ENCODE assay signal across 25 cellular contexts in the genomic region with DNA sequence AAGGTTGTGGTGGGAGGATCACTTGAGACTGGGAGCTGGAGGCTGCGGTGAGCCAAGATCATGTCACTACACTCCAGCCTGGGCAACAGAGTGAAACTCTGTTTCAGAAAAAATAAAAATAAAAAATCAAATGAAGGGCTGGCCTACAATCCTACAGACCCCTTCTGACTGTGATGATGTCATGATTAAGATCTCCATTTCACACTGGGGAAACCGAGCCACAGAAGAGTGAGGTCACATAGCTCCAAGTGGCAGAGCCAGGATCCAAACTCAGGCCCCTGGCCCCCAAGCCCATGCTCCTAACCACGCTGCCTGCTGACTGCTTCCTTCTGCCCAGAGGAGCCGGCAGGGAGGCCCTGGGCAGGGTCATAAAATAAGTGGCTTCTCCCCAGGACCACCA.
"Had no signal": no experiment of that assay in that cellular context is flagged by ENCODE, and none has a peak within 500 bp of the region (broad histone marks: within the 10 kb centered on the region; RNA-seq: fewer than 3 reads in every experiment).

No MANE protein-coding gene starts in this region.

- H3K27me3 Mint-ChIP-seq: stimulated activated naive CD8-positive, alpha-beta T cell treated with anti-CD3 and anti-CD28 coated beads, Interleukin-15, Interleukin-2, amounts not matched to agents 100 ng/mL and 50 ng/mL, for 24 hours had no signal

- H3K4me1 Mint-ChIP-seq: immature natural killer cell had no signal

- H3K9me3 Mint-ChIP-seq: naive thymus-derived CD8-positive, alpha-beta T cell; stimulated activated effector memory CD8-positive, alpha-beta T cell treated with anti-CD3 and anti-CD28 coated beads, Interleukin-12 subunit alpha, Interleukin-12 subunit beta, amount 100 ng/mL, for 72 hours; stimulated activated naive CD8-positive, alpha-beta T cell treated with anti-CD3 and anti-CD28 coated beads, Interleukin-15, Interleukin-2, amounts not matched to agents 100 ng/mL and 50 ng/mL, for 24 hours had no signal

- H3K4me3 ChIP-seq: heart left ventricle, left lung, lower lobe of right lung, ovary, sigmoid colon, spleen, tibial nerve, upper lobe of left lung, uterus had no signal

- DNase-seq: heart left ventricle; hypothalamus; immature natural killer cell; kidney; left colon; left lung; lower lobe of right lung; mammary epithelial cell; mesenchymal stem cell; naive thymus-derived CD8-positive, alpha-beta T cell; ovary; retina; right cardiac atrium; sigmoid colon; small intestine; spleen; stimulated activated CD4-positive, alpha-beta T cell treated with anti-CD3 and anti-CD28 coated beads, Interleukin-4, amount 100 ng/mL, for 24 hours; stimulated activated naive CD4-positive, alpha-beta T cell; upper lobe of left lung; uterus had no signal

- H3K36me3 Mint-ChIP-seq: immature natural killer cell; naive thymus-derived CD8-positive, alpha-beta T cell; stimulated activated effector memory CD8-positive, alpha-beta T cell treated with anti-CD3 and anti-CD28 coated beads, Interleukin-12 subunit alpha, Interleukin-12 subunit beta, amount 100 ng/mL, for 72 hours had no signal

- H3K27me3 ChIP-seq: heart left ventricle, left lung, ovary, sigmoid colon, spleen, tibial nerve, upper lobe of left lung, uterus had no signal

- H3K4me3 Mint-ChIP-seq: immature natural killer cell; naive thymus-derived CD8-positive, alpha-beta T cell; stimulated activated effector memory CD8-positive, alpha-beta T cell treated with anti-CD3 and anti-CD28 coated beads, Interleukin-12 subunit alpha, Interleukin-12 subunit beta, amount 100 ng/mL, for 72 hours; stimulated activated naive CD8-positive, alpha-beta T cell treated with anti-CD3 and anti-CD28 coated beads, Interleukin-15, Interleukin-2, amounts not matched to agents 100 ng/mL and 50 ng/mL, for 24 hours had no signal

- H3K27ac Mint-ChIP-seq: immature natural killer cell; progenitor cell of endocrine pancreas; stimulated activated effector memory CD8-positive, alpha-beta T cell treated with anti-CD3 and anti-CD28 coated beads, Interleukin-12 subunit alpha, Interleukin-12 subunit beta, amount 100 ng/mL, for 72 hours; stimulated activated naive CD8-positive, alpha-beta T cell treated with anti-CD3 and anti-CD28 coated beads, Interleukin-15, Interleukin-2, amounts not matched to agents 100 ng/mL and 50 ng/mL, for 24 hours had no signal

- H3K27ac ChIP-seq: left lung, lower lobe of right lung, ovary, tibial nerve had no signal

- H3K36me3 ChIP-seq: left lung, lower lobe of right lung, ovary, spleen, tibial nerve, upper lobe of left lung, uterus had no signal

- ATAC-seq: heart left ventricle; left colon; left lung; lower lobe of right lung; naive thymus-derived CD8-positive, alpha-beta T cell; right cardiac atrium; stimulated activated effector memory CD8-positive, alpha-beta T cell treated with anti-CD3 and anti-CD28 coated beads, Interleukin-12 subunit alpha, Interleukin-12 subunit beta, amount 100 ng/mL, for 72 hours had no signal

- H3K9me3 ChIP-seq: heart left ventricle, left lung, lower lobe of right lung, ovary, sigmoid colon, spleen, tibial nerve, upper lobe of left lung, uterus had no signal

- FAIRE-seq: islet of Langerhans, kidney, small intestine had no signal

- H3K4me1 ChIP-seq: left lung, lower lobe of right lung, tibial nerve, uterus had no signal
